Comparison of ENCODE assay signal across 25 cellular contexts in the genomic region with DNA sequence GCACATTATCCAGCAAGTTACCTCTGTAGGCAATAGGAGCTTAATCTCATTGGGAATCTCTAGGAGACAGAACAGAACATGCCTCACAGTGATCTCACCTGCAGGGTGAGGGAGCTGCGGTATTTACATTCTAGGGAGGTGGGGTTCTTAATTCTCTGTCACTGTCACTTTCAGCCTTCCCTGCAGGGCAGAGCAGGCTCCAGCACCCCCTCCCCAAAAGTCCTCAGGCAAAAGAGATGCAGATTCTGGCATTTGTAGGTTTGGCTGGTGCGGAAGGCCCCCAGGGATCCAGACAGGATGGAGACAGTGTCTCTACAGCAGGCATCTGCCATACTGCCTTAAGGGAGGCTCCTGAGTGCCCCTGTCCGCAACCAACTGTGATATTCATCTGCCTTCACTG.
"Had no signal": no experiment of that assay in that cellular context is flagged by ENCODE, and none has a peak within 500 bp of the region (broad histone marks: within the 10 kb centered on the region; RNA-seq: fewer than 3 reads in every experiment).

No MANE protein-coding gene starts in this region.

- H3K4me1 Mint-ChIP-seq: activated T-helper 17 cell treated with anti-CD3 and anti-CD28 coated beads, Interleukin-2, amount 50 U/mL, for 72 hours had no signal

- DNase-seq: activated CD4-positive, alpha-beta T cell treated with anti-CD3 and anti-CD28 coated beads, Interleukin-2, amount 10 ng/mL, durations not matched to agents 24 days and 14 days; activated CD4-positive, alpha-beta T cell treated with anti-CD3 and anti-CD28 coated beads, Interleukin-2, amount 50 U/mL, for 4 hours; activated CD8-positive, alpha-beta T cell treated with anti-CD3 and anti-CD28 coated beads for 36 hours; activated gamma-delta T cell; activated naive CD4-positive, alpha-beta T cell treated with anti-CD3 and anti-CD28 coated beads for 36 hours; activated T-cell treated with anti-CD3 and anti-CD28 coated beads, Interleukin-2, amount 50 U/mL, for 1 hour; activated T-cell treated with anti-CD3 and anti-CD28 coated beads, Interleukin-2, amount 50 U/mL, for 72 hours; adrenal gland; body of pancreas; cerebellar nuclear complex; NCI-H1092 treated with DMSO at 0.1 percent for 48 hours; NCI-H1417 treated with DMSO at 0.1 percent for 48 hours; NCI-H187 treated with DMSO at 0.1 percent for 48 hours; NCI-H2081; NCI-H345; NCI-H524 treated with DMSO at 0.1 percent for 48 hours; NCI-H748 treated with DMSO at 0.1 percent for 48 hours; NK-92 treated with Interleukin-12 subunit alpha and Interleukin-12 subunit beta, amount 100 ng/mL, for 24 hours; Right ventricle myocardium superior; T1000; WERI-Rb-1 had no signal

- H3K4me3 Mint-ChIP-seq: activated CD4-positive, alpha-beta T cell treated with anti-CD3 and anti-CD28 coated beads, Interleukin-2, amount 10 ng/mL, durations not matched to agents 24 days and 14 days; activated CD8-positive, alpha-beta T cell treated with anti-CD3 and anti-CD28 coated beads for 36 hours; activated naive CD4-positive, alpha-beta T cell treated with anti-CD3 and anti-CD28 coated beads for 36 hours; activated T-cell treated with anti-CD3 and anti-CD28 coated beads, Interleukin-2, amount 50 U/mL, for 72 hours; activated T-helper 17 cell treated with anti-CD3 and anti-CD28 coated beads, Interleukin-2, amount 50 U/mL, for 72 hours had no signal

- H3K4me3 ChIP-seq: adrenal gland, body of pancreas, breast epithelium, K562 had no signal

- H3K27ac ChIP-seq: adrenal gland, body of pancreas, breast epithelium, WERI-Rb-1 had no signal

- H3K27me3 ChIP-seq: body of pancreas had no signal

- H3K36me3 ChIP-seq: adrenal gland, breast epithelium, WERI-Rb-1 had no signal

- H3K4me1 ChIP-seq: adrenal gland, body of pancreas, breast epithelium had no signal

- H3K36me3 Mint-ChIP-seq: activated naive CD4-positive, alpha-beta T cell treated with anti-CD3 and anti-CD28 coated beads, Interleukin-2, amount 50 U/mL, for 72 hours had no signal

- H3K9me3 Mint-ChIP-seq: activated CD4-positive, alpha-beta T cell treated with anti-CD3 and anti-CD28 coated beads, Interleukin-2, amount 10 ng/mL, durations not matched to agents 24 days and 14 days; activated naive CD4-positive, alpha-beta T cell treated with anti-CD3 and anti-CD28 coated beads for 36 hours; activated naive CD4-positive, alpha-beta T cell treated with anti-CD3 and anti-CD28 coated beads, Interleukin-2, amount 50 U/mL, for 72 hours; activated T-helper 17 cell treated with anti-CD3 and anti-CD28 coated beads, Interleukin-2, amount 50 U/mL, for 72 hours had no signal

- H3K9me3 ChIP-seq: adrenal gland, body of pancreas had no signal

- H3K27me3 Mint-ChIP-seq: activated CD8-positive, alpha-beta T cell treated with anti-CD3 and anti-CD28 coated beads for 36 hours; activated T-helper 17 cell treated with anti-CD3 and anti-CD28 coated beads, Interleukin-2, amount 50 U/mL, for 72 hours had no signal

- H3K27ac Mint-ChIP-seq: activated CD4-positive, alpha-beta T cell treated with anti-CD3 and anti-CD28 coated beads, Interleukin-2, amount 10 ng/mL, durations not matched to agents 24 days and 14 days; activated CD8-positive, alpha-beta T cell treated with anti-CD3 and anti-CD28 coated beads for 36 hours; activated naive CD4-positive, alpha-beta T cell treated with anti-CD3 and anti-CD28 coated beads for 36 hours; activated naive CD4-positive, alpha-beta T cell treated with anti-CD3 and anti-CD28 coated beads, Interleukin-2, amount 50 U/mL, for 72 hours; activated T-cell treated with anti-CD3 and anti-CD28 coated beads, Interleukin-2, amount 50 U/mL, for 72 hours; activated T-helper 17 cell treated with anti-CD3 and anti-CD28 coated beads, Interleukin-2, amount 50 U/mL, for 72 hours had no signal
